8 cellular contexts compared by ENCODE assay signal in genomic region chr2:9206991-9207640, GRCh38. TPM values are rescaled to one million over a fixed set of nuclear protein-coding genes. Genes with fewer than 3 reads are reported as not detected.
DNase-seq lines count a peak whose midpoint lies in the region; ATAC-seq and TF ChIP-seq lines count a peak whose summit lies in the region.

No MANE protein-coding gene starts in this region.

- no peaks in the 10 kb centered on the region for H3K9me3 Mint-ChIP-seq in activated CD8-positive, alpha-beta memory T cell treated with anti-CD3 and anti-CD28 coated beads, Interleukin-2, amount 10 ng/mL, durations not matched to agents 7 days and 5 days (ENCODE audit: low read depth)

- no peak for TF ChIP-seq CTCF in OCI-LY7 (conservative IDR thresholded peaks at IDR 0.05; ENCODE audit: low read length)

- H3K18ac ChIP-seq in trophoblast cell (ENCODE audit: low read length), result peak overlapping the region; percentile 47

- H3K23ac ChIP-seq in trophoblast cell (ENCODE audit: low read length), result no peak overlapping the region

- peak overlapping the region; percentile 51 for H3K14ac ChIP-seq in trophoblast cell (ENCODE audit: low read length)

- CTCF ChIA-PET in activated CD8-positive, alpha-beta memory T cell treated with anti-CD3 and anti-CD28 coated beads, Interleukin-2, amount 10 ng/mL, durations not matched to agents 7 days and 5 days (lab: Charles Lee), result no interaction called here
- CTCF ChIA-PET in OCI-LY7 (lab: Charles Lee; ENCODE audit: unreplicated experiment), result no interaction called here

- H3K27ac ChIP-seq in trophoblast cell (ENCODE audit: low read depth, low read length) (peak overlapping the region; percentile 73), OCI-LY7 (ENCODE audit: low read depth, low read length, poor library complexity, severe bottlenecking) (no peak overlapping the region)

- H3K36me3 Mint-ChIP-seq in activated CD8-positive, alpha-beta memory T cell treated with anti-CD3 and anti-CD28 coated beads, Interleukin-2, amount 10 ng/mL, durations not matched to agents 7 days and 5 days, result no peaks in the 10 kb centered on the region

- H3K9me3 ChIP-seq in trophoblast cell (ENCODE audit: insufficient read depth, low read depth, low read length) (no peaks in the 10 kb centered on the region), OCI-LY7 (ENCODE audit: low read length) (no peaks in the 10 kb centered on the region)

- H3K4me3 ChIP-seq in trophoblast cell (ENCODE audit: low read depth, low read length), result peak overlapping the region; percentile 94
- no peak overlapping the region for H3K4me3 ChIP-seq in OCI-LY7 (ENCODE audit: low read depth, low read length, poor library complexity, severe bottlenecking)

- peak overlapping the region; percentile 4 for H3K4ac ChIP-seq in trophoblast cell (ENCODE audit: low read depth, low read length)

- ATAC-seq in HG02938 (IDR thresholded peaks at IDR 0.05; ENCODE audit: unreplicated experiment), result peak; percentile 16
- peak; percentile 16 for ATAC-seq in activated CD8-positive, alpha-beta memory T cell treated with anti-CD3 and anti-CD28 coated beads, Interleukin-2, amount 10 ng/mL, durations not matched to agents 7 days and 5 days
- no peak for ATAC-seq in GM18517 (IDR thresholded peaks at IDR 0.05; ENCODE audit: unreplicated experiment)

- H2BK12ac ChIP-seq in trophoblast cell (ENCODE audit: low read length), result peak overlapping the region; percentile 2

- no TSS peak for BruUV-seq in OCI-LY7 (replicated peaks; lab: Mats Ljungman, UMichigan)

- intact Hi-C loops in OCI-LY7 (cut with micrococcal nuclease; ENCODE audit: unreplicated experiment), result loop anchor here (5.0 kb wide), 1 partner anchor 165 kb away; no protein-coding TSS in a partner anchor

- H4K8ac ChIP-seq in trophoblast cell (ENCODE audit: low read depth, low read length), result peak overlapping the region; percentile 18

- H2AK5ac ChIP-seq in trophoblast cell (ENCODE audit: low read length), result no peak overlapping the region

- H4K12ac ChIP-seq in trophoblast cell (ENCODE audit: low read depth, low read length), result peak overlapping the region; percentile 1

- peaks cover 67% of the 10 kb centered on the region for H3K27me3 Mint-ChIP-seq in activated CD8-positive, alpha-beta memory T cell treated with anti-CD3 and anti-CD28 coated beads, Interleukin-2, amount 10 ng/mL, durations not matched to agents 7 days and 5 days

- H3K9ac ChIP-seq in trophoblast cell (ENCODE audit: low read length), result peak overlapping the region; percentile 72

- peak overlapping the region; percentile 75 for H4K91ac ChIP-seq in trophoblast cell (ENCODE audit: low read depth, low read length)

- H3K79me2 ChIP-seq in trophoblast cell (ENCODE audit: control insufficient read depth, insufficient read depth, low read length, poor library complexity) (peaks cover 14% of the 10 kb centered on the region), OCI-LY7 (ENCODE audit: insufficient read depth, low read depth, low read length) (no peaks in the 10 kb centered on the region)

- H4K20me1 ChIP-seq in OCI-LY7 (ENCODE audit: insufficient read depth, low read length), result no peaks in the 10 kb centered on the region

- peak overlapping the region; percentile 20 for H3K4me3 Mint-ChIP-seq in activated CD8-positive, alpha-beta memory T cell treated with anti-CD3 and anti-CD28 coated beads, Interleukin-2, amount 10 ng/mL, durations not matched to agents 7 days and 5 days

- peak overlapping the region; percentile 84 for H3K4me2 ChIP-seq in trophoblast cell (ENCODE audit: low read length)
- H3K4me2 ChIP-seq in OCI-LY7 (ENCODE audit: low read length), result no peak overlapping the region

- H3K27me3 ChIP-seq in trophoblast cell (ENCODE audit: insufficient read depth, low read length), result peaks cover 2% of the 10 kb centered on the region

- POLR2A ChIA-PET in OCI-LY7 (lab: Charles Lee), result no interaction called here

- peaks cover 5% of the 10 kb centered on the region for H3K4me1 Mint-ChIP-seq in activated CD8-positive, alpha-beta memory T cell treated with anti-CD3 and anti-CD28 coated beads, Interleukin-2, amount 10 ng/mL, durations not matched to agents 7 days and 5 days

- H3K9me2 ChIP-seq in OCI-LY7 (ENCODE audit: insufficient read depth, low read length), result no peaks in the 10 kb centered on the region

- H3K79me1 ChIP-seq in trophoblast cell (ENCODE audit: low read length), result peaks cover 17% of the 10 kb centered on the region

- no peak overlapping the region for H3K27ac Mint-ChIP-seq in activated CD8-positive, alpha-beta memory T cell treated with anti-CD3 and anti-CD28 coated beads, Interleukin-2, amount 10 ng/mL, durations not matched to agents 7 days and 5 days

- no CpG with 5 or more reads among the region's 84 CpGs for WGBS in trophoblast cell (ENCODE audit: extremely low coverage, insufficient coverage, insufficient read length)

- H2BK5ac ChIP-seq in trophoblast cell (ENCODE audit: low read depth, low read length, poor library complexity), result peak overlapping the region; percentile 24

- H2AFZ ChIP-seq in trophoblast cell (ENCODE audit: insufficient read depth, low read length, poor library complexity), result peak overlapping the region; percentile 41
- no peak overlapping the region for H2AFZ ChIP-seq in OCI-LY7 (ENCODE audit: low read length)

- H3K4me1 ChIP-seq in trophoblast cell (ENCODE audit: control insufficient read depth in 1 of 2, insufficient read depth in 2 of 2, low read length in 2 of 2) (peaks cover 4 to 5% of the 10 kb centered on the region in 2 experiments), OCI-LY7 (ENCODE audit: insufficient read depth, low read length, poor library complexity, severe bottlenecking) (peaks cover 6% of the 10 kb centered on the region)

- H3K36me3 ChIP-seq in trophoblast cell (ENCODE audit: control insufficient read depth in 1 of 2, insufficient read depth in 2 of 2, low read length in 2 of 2), result peaks cover 2 to 3% of the 10 kb centered on the region in 2 experiments
- no peaks in the 10 kb centered on the region for H3K36me3 ChIP-seq in OCI-LY7 (ENCODE audit: insufficient read depth, low read length)

- DNase-seq in NCI-H524 (lab: John Stamatoyannopoulos, UW) (peak; percentile 2 to 39), NCI-H524 treated with DMSO at 0.1 percent for 48 hours (lab: John Stamatoyannopoulos, UW) (no peak), glomerular visceral epithelial cell (ENCODE audit: extremely low spot score) (peak; percentile 44), trophoblast cell (peak in 1 of 2 donors; percentile 51), OCI-LY7 (ENCODE audit: low spot score) (no peak)
- no peak for DNase-seq in activated CD8-positive, alpha-beta memory T cell treated with anti-CD3 and anti-CD28 coated beads, Interleukin-2, amount 10 ng/mL, durations not matched to agents 7 days and 5 days

- H2BK120ac ChIP-seq in trophoblast cell (ENCODE audit: insufficient read depth, low read length, poor library complexity), result peak overlapping the region; percentile 20

RNA-seq across cellular contexts. Expression of gene ASAP2, which starts 0.5 kb away (rescaled TPM):
- total RNA-seq in activated CD8-positive, alpha-beta memory T cell treated with anti-CD3 and anti-CD28 coated beads, Interleukin-2, amount 10 ng/mL, durations not matched to agents 7 days and 5 days, result under 1 TPM; 0.33 to 0.44 TPM
- polyA plus RNA-seq in trophoblast cell (2013), result 35.0 and 37.6 TPM in 2 replicates
- total RNA-seq in OCI-LY7 (2014; rRNA removed; shearing (Covaris generic)), result 0.03 TPM in 1 of 2 replicates, not detected in the other
- 0.07 and 0.27 TPM in 2 replicates for total RNA-seq in OCI-LY7 (2022)

Comparison
In these comparisons a context has a peak if more than half of its experiments do, and no peak if none do; other contexts are left out.
1. DNase-seq: peak in NCI-H524 (2 of 2) and glomerular visceral epithelial cell (single experiment); none in NCI-H524 treated with DMSO at 0.1 percent for 48 hours (single experiment), activated CD8-positive, alpha-beta memory T cell treated with anti-CD3 and anti-CD28 coated beads, Interleukin-2, amount 10 ng/mL, durations not matched to agents 7 days and 5 days (single experiment) and OCI-LY7 (single experiment).